In genomic region chr5:59569608-59570334, GRCh38 we compare ENCODE assay signal across 25 cellular contexts.
A peak's percentile ranks its signal among the peaks of the same experiment; 100 is the strongest.
DNase-seq lines count a peak whose midpoint lies in the region; ATAC-seq, FAIRE-seq and TF ChIP-seq lines count a peak whose summit lies in the region.
"Had no signal": no experiment of that assay in that cellular context is flagged by ENCODE, and none has a peak within 500 bp of the region (broad histone marks: within the 10 kb centered on the region; RNA-seq: fewer than 3 reads in every experiment).

No MANE protein-coding gene starts in this region.

- FAIRE-seq in GM19239 (lab: Jason Lieb, UNC) (peak; percentile 62), GM12878 (lab: Jason Lieb, UNC) (no peak)
- FAIRE-seq: endometrium had no signal

- CTCF ChIA-PET in GM12878 (lab: Yijun Ruan, JAX): interaction anchor here (1.0 to 1.8 kb wide), 6 partner anchors 13 to 189 kb away, joined by 3 to 9 read pairs (median 4); no protein-coding TSS in a partner anchor

- intact Hi-C loops in GM12878 (cut with micrococcal nuclease; ENCODE audit: unreplicated experiment): no loop called here

- TF ChIP-seq EP300 in GM12878 (IDR thresholded peaks at IDR 0.05; ENCODE audit: borderline replicate concordance in 1 of 2, control insufficient read depth in 1 of 2, low read depth in 2 of 2, low read length in 2 of 2) (no peak), neural cell (conservative IDR thresholded peaks at IDR 0.05; ENCODE audit: poor library complexity, severe bottlenecking) (peak; percentile 80)

- no peak for DNase-seq in GM19239 (ENCODE audit: insufficient read length, low spot score)
- no peak for DNase-seq in MM.1S
- DNase-seq in GM12878 (ENCODE audit: low read depth, low spot score): no peak
- DNase-seq in DMS153 treated with DMSO at 0.1 percent for 48 hours (lab: John Stamatoyannopoulos, UW; ENCODE audit: unreplicated experiment): no peak
- no peak for DNase-seq in HCEC 1CT
- no peak for DNase-seq in activated gamma-delta T cell treated with Interleukin-2 at 50 U/mL for 16 hours
- no peak for DNase-seq in SKM-1 (lab: John Stamatoyannopoulos, UW; ENCODE audit: unreplicated experiment)
- DNase-seq: activated T-cell treated with anti-CD3 and anti-CD28 coated beads, Interleukin-2, amount 50 U/mL, for 72 hours; IMR-90; mesenchymal stem cell; MV-4-11; naive thymus-derived CD8-positive, alpha-beta T cell; NCI-H2081 treated with DMSO at 0.1 percent for 48 hours; NCI-H526 treated with DMSO at 0.1 percent for 48 hours; SK-N-SH; small intestine; stimulated activated CD4-positive, alpha-beta T cell treated with anti-CD3 and anti-CD28 coated beads, Interleukin-2, amount 100 ng/mL, for 48 hours; stimulated activated naive CD8-positive, alpha-beta T cell treated with anti-CD3 and anti-CD28 coated beads, Interleukin-15, amount 100 ng/mL, for 72 hours; T-helper 9 cell had no signal

- TF ChIP-seq CTCF in MM.1S (IDR thresholded peaks at IDR 0.05; ENCODE audit: low read length): peak; percentile 40
- TF ChIP-seq CTCF in GM12878 (IDR thresholded peaks at IDR 0.05 in 2 of 3, conservative IDR thresholded peaks at IDR 0.05 in 1 of 3; ENCODE audit: control insufficient read depth in 2 of 3, extremely low read depth in 1 of 3, insufficient read depth in 1 of 3, low read depth in 3 of 3, low read length in 3 of 3): no peak; a peak in 1 of 6 replicates
- TF ChIP-seq CTCF in neural cell (IDR thresholded peaks at IDR 0.05; ENCODE audit: poor library complexity, severe bottlenecking): peak; percentile 61

- H3K4me2 ChIP-seq in MM.1S (ENCODE audit: low read depth, low read length): peak overlapping the region; percentile 21; the same call in 1 of the 2 replicates
- no peak overlapping the region for H3K4me2 ChIP-seq in GM12878 (ENCODE audit: control insufficient read depth, insufficient read depth)
- H3K4me2 ChIP-seq in neural cell (ENCODE audit: low read length): peak overlapping the region; percentile 40
- H3K4me2 ChIP-seq: SK-N-SH had no signal

- RAD21 ChIA-PET in GM12878 (lab: Charles Lee; ENCODE audit: unreplicated experiment): interaction anchor here (1.0 to 1.5 kb wide), 3 partner anchors 62 to 69 kb away, joined by 3 to 6 read pairs (median 4); no protein-coding TSS in a partner anchor

- SMC1A ChIA-PET in GM12878 (lab: Charles Lee; ENCODE audit: uncharacterized antibody, unreplicated experiment): interaction anchor here (0.6 to 1.4 kb wide), 4 partner anchors 13 to 90 kb away, joined by 3 to 4 read pairs (median 4); no protein-coding TSS in a partner anchor

- no peaks in the 10 kb centered on the region for H3K9me3 ChIP-seq in MM.1S (replicated peaks; ENCODE audit: insufficient read depth, low read length)
- no peaks in the 10 kb centered on the region for H3K9me3 ChIP-seq in GM12878 (replicated peaks; ENCODE audit: control insufficient read depth, insufficient read depth, low read length)
- no peaks in the 10 kb centered on the region for H3K9me3 ChIP-seq in neural cell (ENCODE audit: low read length)
- H3K9me3 ChIP-seq: HAP-1, prostate gland, SK-N-SH had no signal

- no peak for TF ChIP-seq POLR2A in GM12878 (IDR thresholded peaks at IDR 0.05; ENCODE audit: low read depth, low read length)

- in situ Hi-C loops in GM12878 (cut with MboI): no loop called here

- H2AFZ ChIP-seq in MM.1S (ENCODE audit: low read length) (peak overlapping the region; percentile 36; the same call in 1 of the 2 replicates), GM12878 (ENCODE audit: control insufficient read depth, low read depth, low read length) (no peak overlapping the region), neural cell (ENCODE audit: low read depth, low read length) (no peak overlapping the region)

- TF ChIP-seq RAD21 in GM12878 (IDR thresholded peaks at IDR 0.05; ENCODE audit: insufficient read depth, low read depth, low read length) (no peak), neural cell (conservative IDR thresholded peaks at IDR 0.05) (peak; percentile 64)

- H3K36me3 ChIP-seq in MM.1S (replicated peaks; ENCODE audit: insufficient read depth, low read length) (no peaks in the 10 kb centered on the region), GM12878 (ENCODE audit: control insufficient read depth in 2 of 2, insufficient read depth in 2 of 2, low read length in 1 of 2) (no peaks in the 10 kb centered on the region), neural cell (ENCODE audit: insufficient read depth, low read length) (no peaks in the 10 kb centered on the region)
- H3K36me3 ChIP-seq: HAP-1, prostate gland had no signal

- 23% methylated on average over 3 of the region's 3 CpGs for WGBS in GM12878 (ENCODE audit: insufficient coverage, insufficient replicate concordance, low lambda C conversion rate, missing lambda C conversion rate)

- H4K20me1 ChIP-seq in MM.1S (ENCODE audit: insufficient read depth, low read length) (no peaks in the 10 kb centered on the region), GM12878 (ENCODE audit: control insufficient read depth, insufficient read depth) (no peaks in the 10 kb centered on the region), neural cell (ENCODE audit: insufficient read depth) (no peaks in the 10 kb centered on the region)

- 0 out of 2 replicates have a peak overlapping the region, but pooled peaks have one; percentile 0 for H3K9ac ChIP-seq in MM.1S (ENCODE audit: low read length)
- no peak overlapping the region for H3K9ac ChIP-seq in GM12878 (ENCODE audit: control insufficient read depth, insufficient read depth, low read length)
- H3K9ac ChIP-seq in neural cell (ENCODE audit: low read length): peak overlapping the region; percentile 37
- H3K9ac ChIP-seq: SK-N-SH had no signal

- H3K27me3 ChIP-seq in MM.1S (replicated peaks; ENCODE audit: insufficient read depth, low read length) (no peaks in the 10 kb centered on the region), GM12878 (replicated peaks in 1 of 2; ENCODE audit: control insufficient read depth in 2 of 2, insufficient read depth in 2 of 2, low read length in 1 of 2) (no peaks in the 10 kb centered on the region), neural cell (ENCODE audit: insufficient read depth, low read depth, low read length) (no peaks in the 10 kb centered on the region)

- H3K4me3 ChIP-seq in MM.1S (ENCODE audit: low read length) (no peak overlapping the region), GM12878 (no peak overlapping the region), neural cell (ENCODE audit: low read length) (peak overlapping the region; percentile 30)
- H3K4me3 ChIP-seq: HAP-1, prostate gland had no signal

- H3K79me2 ChIP-seq in MM.1S (ENCODE audit: low read length): no peaks in the 10 kb centered on the region
- H3K79me2 ChIP-seq in GM12878 (ENCODE audit: control insufficient read depth, insufficient read depth, low read length): no peaks in the 10 kb centered on the region
- H3K79me2 ChIP-seq in neural cell (replicated peaks; ENCODE audit: insufficient read depth, low read length): no peaks in the 10 kb centered on the region

- peaks cover 6% of the 10 kb centered on the region; the same call in 1 of the 2 replicates for H3F3A ChIP-seq in MM.1S (ENCODE audit: insufficient read depth, low read length)
- H3F3A ChIP-seq in neural cell (ENCODE audit: insufficient read depth, low read length, poor library complexity, severe bottlenecking): no peaks in the 10 kb centered on the region

- H3K9me2 ChIP-seq in MM.1S (replicated peaks; ENCODE audit: insufficient read depth, low read length) (no peaks in the 10 kb centered on the region), neural cell (ENCODE audit: insufficient read depth, low read length) (no peaks in the 10 kb centered on the region)
- H3K9me2 ChIP-seq: SK-N-SH had no signal

- H3K4me1 ChIP-seq in MM.1S (ENCODE audit: low read length) (peaks cover 51% of the 10 kb centered on the region), GM12878 (ENCODE audit: control insufficient read depth, insufficient read depth, low read length) (no peaks in the 10 kb centered on the region)
- H3K4me1 ChIP-seq: HAP-1, prostate gland had no signal

- peak; percentile 33 for ATAC-seq in GM12878
- ATAC-seq: activated CD4-positive, CD25-positive, alpha-beta regulatory T cell treated with anti-CD3 and anti-CD28 coated beads, Interleukin-2, amount 50 U/mL, for 24 hours; activated T-cell treated with anti-CD3 and anti-CD28 coated beads, Interleukin-2, amount 50 U/mL, for 72 hours; naive thymus-derived CD8-positive, alpha-beta T cell; Panc1; stimulated activated naive CD8-positive, alpha-beta T cell treated with anti-CD3 and anti-CD28 coated beads, Interleukin-15, amount 100 ng/mL, for 72 hours had no signal

- BruUV-seq in GM12878 (replicated peaks; lab: Mats Ljungman, UMichigan): no TSS peak

- POLR2A ChIA-PET in GM12878 (lab: Charles Lee): no interaction called here

- H3K27ac ChIP-seq in MM.1S (ENCODE audit: low read length): peak overlapping the region; percentile 52; the same call in 1 of the 2 replicates
- H3K27ac ChIP-seq in GM12878 (ENCODE audit: control insufficient read depth, insufficient read depth): no peak overlapping the region
- peak overlapping the region; percentile 85 for H3K27ac ChIP-seq in neural cell (ENCODE audit: low read length)
- H3K27ac ChIP-seq: prostate gland had no signal

TF ChIP-seq in GM12878, 131 proteins besides CTCF, POLR2A, EP300 and RAD21 (continues in another document):
- TF ChIP-seq ATF7 (IDR thresholded peaks at IDR 0.05; ENCODE audit: low read depth) (no peak), YBX1 (IDR thresholded peaks at IDR 0.05) (no peak), PAX8 (IDR thresholded peaks at IDR 0.05) (no peak)

TF ChIP-seq in neural cell, 6 proteins besides CTCF, POLR2A, EP300 and RAD21 (continues in another document):
- TF ChIP-seq SMC3 (conservative IDR thresholded peaks at IDR 0.05; ENCODE audit: poor library complexity) (peak; percentile 41), TAF1 (IDR thresholded peaks at IDR 0.05; ENCODE audit: low read depth) (no peak), POLR2AphosphoS5 (IDR thresholded peaks at IDR 0.05) (peak; percentile 73)

Comparison
In these comparisons a context has a peak if more than half of its experiments do, and no peak if none do; other contexts are left out.
1. CTCF ChIP-seq: peak in MM.1S (single experiment) and neural cell (single experiment); none in GM12878 (0 of 3).